1 cellular context compared by ENCODE assay signal in genomic region chr1:166910396-166910994, GRCh38.
A peak's percentile ranks its signal among the peaks of the same experiment; 100 is the strongest.
TF ChIP-seq lines count a peak whose summit lies in the region.

No MANE protein-coding gene starts in this region.

TF ChIP-seq in K562, 482 proteins besides CTCF, POLR2A, EP300 and RAD21 (continued from another document and continues in another):
- TF ChIP-seq ZNF639 (CRISPR knock-in tag; conservative IDR thresholded peaks at IDR 0.05 in 1 of 2, IDR thresholded peaks at IDR 0.05 in 1 of 2) = no peak
- no peak for TF ChIP-seq NCOR1 (IDR thresholded peaks at IDR 0.05)
- no peak for TF ChIP-seq ETV5 (CRISPR knock-in tag; IDR thresholded peaks at IDR 0.05; ENCODE audit: low read depth)
- TF ChIP-seq, protein P1, sequence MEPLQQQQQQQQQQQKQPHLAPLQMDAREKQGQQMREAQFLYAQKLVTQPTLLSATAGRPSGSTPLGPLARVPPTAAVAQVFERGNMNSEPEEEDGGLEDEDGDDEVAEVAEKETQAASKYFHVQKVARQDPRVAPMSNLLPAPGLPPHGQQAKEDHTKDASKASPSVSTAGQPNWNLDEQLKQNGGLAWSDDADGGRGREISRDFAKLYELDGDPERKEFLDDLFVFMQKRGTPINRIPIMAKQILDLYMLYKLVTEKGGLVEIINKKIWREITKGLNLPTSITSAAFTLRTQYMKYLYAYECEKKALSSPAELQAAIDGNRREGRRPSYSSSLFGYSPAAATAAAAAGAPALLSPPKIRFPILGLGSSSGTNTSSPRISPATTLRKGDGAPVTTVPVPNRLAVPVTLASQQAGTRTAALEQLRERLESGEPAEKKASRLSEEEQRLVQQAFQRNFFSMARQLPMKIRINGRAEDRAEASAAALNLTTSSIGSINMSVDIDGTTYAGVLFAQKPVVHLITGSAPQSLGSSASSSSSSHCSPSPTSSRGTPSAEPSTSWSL (CRISPR knock-in tag; IDR thresholded peaks at IDR 0.05; ENCODE audit: borderline replicate concordance) = no peak
- TF ChIP-seq STAG1 (CRISPR knock-in tag; IDR thresholded peaks at IDR 0.05; ENCODE audit: borderline replicate concordance) = no peak; the same call in 1 of the 2 replicates
- TF ChIP-seq EWSR1 (IDR thresholded peaks at IDR 0.05; ENCODE audit: borderline replicate concordance, low read depth, partially characterized antibody) = no peak
- no peak for TF ChIP-seq ZNF780A (CRISPR knock-in tag; IDR thresholded peaks at IDR 0.05)
- no peak for TF ChIP-seq ZBTB2 (IDR thresholded peaks at IDR 0.05)
- no peak for TF ChIP-seq NFATC3 (IDR thresholded peaks at IDR 0.05)
- TF ChIP-seq ZNF184 (CRISPR knock-in tag; IDR thresholded peaks at IDR 0.05) = no peak
- TF ChIP-seq ZNF778 (CRISPR knock-in tag; IDR thresholded peaks at IDR 0.05) = no peak
- no peak for TF ChIP-seq HMG20A (CRISPR knock-in tag; conservative IDR thresholded peaks at IDR 0.05)
- TF ChIP-seq, protein P2, sequence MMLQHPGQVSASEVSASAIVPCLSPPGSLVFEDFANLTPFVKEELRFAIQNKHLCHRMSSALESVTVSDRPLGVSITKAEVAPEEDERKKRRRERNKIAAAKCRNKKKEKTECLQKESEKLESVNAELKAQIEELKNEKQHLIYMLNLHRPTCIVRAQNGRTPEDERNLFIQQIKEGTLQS (IDR thresholded peaks at IDR 0.05) = peak; percentile 96
- TF ChIP-seq, protein P2 (CRISPR knock-in tag; conservative IDR thresholded peaks at IDR 0.05) = 0 out of 2 replicates have a peak, but pooled peaks have one; percentile 37
- TF ChIP-seq SREBF2 (CRISPR knock-in tag; IDR thresholded peaks at IDR 0.05) = no peak
- TF ChIP-seq ARNT (IDR thresholded peaks at IDR 0.05) = peak in 1 of 2 experiments; percentile 52; a peak in 1 of 4 replicates
- no peak for TF ChIP-seq YBX1 (IDR thresholded peaks at IDR 0.05)
- no peak for TF ChIP-seq OTX1 (CRISPR knock-in tag; IDR thresholded peaks at IDR 0.05)
- TF ChIP-seq CHD1 (IDR thresholded peaks at IDR 0.05; ENCODE audit: low read length) = no peak
- TF ChIP-seq, protein P3, sequence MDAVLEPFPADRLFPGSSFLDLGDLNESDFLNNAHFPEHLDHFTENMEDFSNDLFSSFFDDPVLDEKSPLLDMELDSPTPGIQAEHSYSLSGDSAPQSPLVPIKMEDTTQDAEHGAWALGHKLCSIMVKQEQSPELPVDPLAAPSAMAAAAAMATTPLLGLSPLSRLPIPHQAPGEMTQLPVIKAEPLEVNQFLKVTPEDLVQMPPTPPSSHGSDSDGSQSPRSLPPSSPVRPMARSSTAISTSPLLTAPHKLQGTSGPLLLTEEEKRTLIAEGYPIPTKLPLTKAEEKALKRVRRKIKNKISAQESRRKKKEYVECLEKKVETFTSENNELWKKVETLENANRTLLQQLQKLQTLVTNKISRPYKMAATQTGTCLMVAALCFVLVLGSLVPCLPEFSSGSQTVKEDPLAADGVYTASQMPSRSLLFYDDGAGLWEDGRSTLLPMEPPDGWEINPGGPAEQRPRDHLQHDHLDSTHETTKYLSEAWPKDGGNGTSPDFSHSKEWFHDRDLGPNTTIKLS (IDR thresholded peaks at IDR 0.05; ENCODE audit: borderline replicate concordance, low read depth) = no peak
- TF ChIP-seq PTBP1 (IDR thresholded peaks at IDR 0.05; ENCODE audit: low read depth, low read length) = no peak
- TF ChIP-seq ZNF384 (IDR thresholded peaks at IDR 0.05; ENCODE audit: low read depth, low read length) = no peak
- TF ChIP-seq SRSF7 (optimal IDR thresholded peaks at IDR 0.05; ENCODE audit: low read depth, low read length) = no peak
- TF ChIP-seq, protein P4, sequence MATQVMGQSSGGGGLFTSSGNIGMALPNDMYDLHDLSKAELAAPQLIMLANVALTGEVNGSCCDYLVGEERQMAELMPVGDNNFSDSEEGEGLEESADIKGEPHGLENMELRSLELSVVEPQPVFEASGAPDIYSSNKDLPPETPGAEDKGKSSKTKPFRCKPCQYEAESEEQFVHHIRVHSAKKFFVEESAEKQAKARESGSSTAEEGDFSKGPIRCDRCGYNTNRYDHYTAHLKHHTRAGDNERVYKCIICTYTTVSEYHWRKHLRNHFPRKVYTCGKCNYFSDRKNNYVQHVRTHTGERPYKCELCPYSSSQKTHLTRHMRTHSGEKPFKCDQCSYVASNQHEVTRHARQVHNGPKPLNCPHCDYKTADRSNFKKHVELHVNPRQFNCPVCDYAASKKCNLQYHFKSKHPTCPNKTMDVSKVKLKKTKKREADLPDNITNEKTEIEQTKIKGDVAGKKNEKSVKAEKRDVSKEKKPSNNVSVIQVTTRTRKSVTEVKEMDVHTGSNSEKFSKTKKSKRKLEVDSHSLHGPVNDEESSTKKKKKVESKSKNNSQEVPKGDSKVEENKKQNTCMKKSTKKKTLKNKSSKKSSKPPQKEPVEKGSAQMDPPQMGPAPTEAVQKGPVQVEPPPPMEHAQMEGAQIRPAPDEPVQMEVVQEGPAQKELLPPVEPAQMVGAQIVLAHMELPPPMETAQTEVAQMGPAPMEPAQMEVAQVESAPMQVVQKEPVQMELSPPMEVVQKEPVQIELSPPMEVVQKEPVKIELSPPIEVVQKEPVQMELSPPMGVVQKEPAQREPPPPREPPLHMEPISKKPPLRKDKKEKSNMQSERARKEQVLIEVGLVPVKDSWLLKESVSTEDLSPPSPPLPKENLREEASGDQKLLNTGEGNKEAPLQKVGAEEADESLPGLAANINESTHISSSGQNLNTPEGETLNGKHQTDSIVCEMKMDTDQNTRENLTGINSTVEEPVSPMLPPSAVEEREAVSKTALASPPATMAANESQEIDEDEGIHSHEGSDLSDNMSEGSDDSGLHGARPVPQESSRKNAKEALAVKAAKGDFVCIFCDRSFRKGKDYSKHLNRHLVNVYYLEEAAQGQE (CRISPR knock-in tag; IDR thresholded peaks at IDR 0.05; ENCODE audit: low read depth) = no peak
- no peak for TF ChIP-seq GABPB2 (CRISPR knock-in tag; conservative IDR thresholded peaks at IDR 0.05)
- no peak for TF ChIP-seq TAF15 (IDR thresholded peaks at IDR 0.05; ENCODE audit: low read depth, low read length)
- no peak for TF ChIP-seq EZH2 (IDR thresholded peaks at IDR 0.05; ENCODE audit: borderline replicate concordance, low read depth, low read length)
- no peak for TF ChIP-seq CBX8 (IDR thresholded peaks at IDR 0.05; ENCODE audit: borderline replicate concordance, extremely low read depth, low read depth, low read length, poor library complexity, severe bottlenecking)
- no peak for TF ChIP-seq HMBOX1 (IDR thresholded peaks at IDR 0.05)
- TF ChIP-seq ZNF785 (CRISPR knock-in tag; IDR thresholded peaks at IDR 0.05) = no peak
- TF ChIP-seq RCOR1 (IDR thresholded peaks at IDR 0.05; ENCODE audit: borderline replicate concordance in 1 of 2, low read depth in 2 of 2, low read length in 2 of 2) = peak in 1 of 2 experiments; percentile 86; a peak in 2 of 4 replicates
- TF ChIP-seq, protein P5, sequence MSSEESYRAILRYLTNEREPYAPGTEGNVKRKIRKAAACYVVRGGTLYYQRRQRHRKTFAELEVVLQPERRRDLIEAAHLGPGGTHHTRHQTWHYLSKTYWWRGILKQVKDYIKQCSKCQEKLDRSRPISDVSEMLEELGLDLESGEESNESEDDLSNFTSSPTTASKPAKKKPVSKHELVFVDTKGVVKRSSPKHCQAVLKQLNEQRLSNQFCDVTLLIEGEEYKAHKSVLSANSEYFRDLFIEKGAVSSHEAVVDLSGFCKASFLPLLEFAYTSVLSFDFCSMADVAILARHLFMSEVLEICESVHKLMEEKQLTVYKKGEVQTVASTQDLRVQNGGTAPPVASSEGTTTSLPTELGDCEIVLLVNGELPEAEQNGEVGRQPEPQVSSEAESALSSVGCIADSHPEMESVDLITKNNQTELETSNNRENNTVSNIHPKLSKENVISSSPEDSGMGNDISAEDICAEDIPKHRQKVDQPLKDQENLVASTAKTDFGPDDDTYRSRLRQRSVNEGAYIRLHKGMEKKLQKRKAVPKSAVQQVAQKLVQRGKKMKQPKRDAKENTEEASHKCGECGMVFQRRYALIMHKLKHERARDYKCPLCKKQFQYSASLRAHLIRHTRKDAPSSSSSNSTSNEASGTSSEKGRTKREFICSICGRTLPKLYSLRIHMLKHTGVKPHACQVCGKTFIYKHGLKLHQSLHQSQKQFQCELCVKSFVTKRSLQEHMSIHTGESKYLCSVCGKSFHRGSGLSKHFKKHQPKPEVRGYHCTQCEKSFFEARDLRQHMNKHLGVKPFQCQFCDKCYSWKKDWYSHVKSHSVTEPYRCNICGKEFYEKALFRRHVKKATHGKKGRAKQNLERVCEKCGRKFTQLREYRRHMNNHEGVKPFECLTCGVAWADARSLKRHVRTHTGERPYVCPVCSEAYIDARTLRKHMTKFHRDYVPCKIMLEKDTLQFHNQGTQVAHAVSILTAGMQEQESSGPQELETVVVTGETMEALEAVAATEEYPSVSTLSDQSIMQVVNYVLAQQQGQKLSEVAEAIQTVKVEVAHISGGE (CRISPR knock-in tag; IDR thresholded peaks at IDR 0.05) = no peak
- TF ChIP-seq ZC3H11A (IDR thresholded peaks at IDR 0.05; ENCODE audit: low read depth, low read length) = no peak
- no peak for TF ChIP-seq MEF2D (tag; conservative IDR thresholded peaks at IDR 0.05; ENCODE audit: low read depth)
- peak in 1 of 2 experiments; percentile 86; a peak in 1 of 3 replicates for TF ChIP-seq CBX3 (IDR thresholded peaks at IDR 0.05; ENCODE audit: borderline replicate concordance in 1 of 2, low read length in 2 of 2)
- TF ChIP-seq NFYB (IDR thresholded peaks at IDR 0.05; ENCODE audit: extremely low read depth, insufficient read length) = no peak
- TF ChIP-seq HMGN3 (IDR thresholded peaks at IDR 0.05; ENCODE audit: borderline replicate concordance, extremely low read depth, insufficient read length, low read depth, low read length) = no peak
